9 cellular contexts compared by ENCODE assay signal in the genomic region with DNA sequence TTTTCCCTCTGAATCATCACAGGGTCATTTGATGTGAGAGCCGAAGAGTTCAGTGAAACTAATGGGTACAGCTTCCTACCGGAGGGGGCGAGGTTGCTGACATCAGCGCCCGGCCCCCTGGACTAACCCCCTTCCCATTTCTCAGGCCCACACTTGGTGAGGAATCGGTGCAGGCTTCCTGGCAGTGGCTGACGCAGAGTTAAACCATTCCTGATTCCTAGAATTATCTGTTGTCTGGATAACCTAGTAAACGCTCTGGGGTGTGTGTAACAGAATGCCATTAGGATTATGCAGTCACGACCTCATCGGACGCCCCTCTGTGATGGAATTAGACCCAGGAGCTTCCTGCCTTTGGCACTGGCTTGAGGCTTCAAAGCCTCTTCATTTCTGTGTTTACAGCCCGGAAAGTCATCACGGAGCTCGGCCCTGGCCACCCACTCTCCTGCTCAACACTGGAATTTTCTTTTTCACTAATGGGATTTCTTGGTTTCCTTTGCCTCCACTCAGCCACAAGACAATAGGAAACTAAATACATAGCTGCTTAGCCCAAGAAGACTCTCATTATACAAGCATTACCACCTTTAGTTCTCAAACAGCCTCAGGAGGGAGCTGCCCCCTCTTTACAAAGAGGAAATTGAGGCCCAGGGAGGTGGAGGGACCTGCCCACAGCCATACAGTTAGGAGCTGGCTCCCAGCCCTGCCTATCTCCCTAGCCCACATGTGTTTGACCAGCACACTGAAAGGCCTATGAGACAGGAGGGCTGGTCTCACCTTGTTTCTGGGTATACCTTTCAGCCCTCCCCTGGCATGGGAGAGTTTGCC.
DNase-seq lines count a peak whose midpoint lies in the region; ATAC-seq and TF ChIP-seq lines count a peak whose summit lies in the region.
"Had no signal": no experiment of that assay in that cellular context is flagged by ENCODE, and none has a peak within 500 bp of the region (broad histone marks: within the 10 kb centered on the region; RNA-seq: fewer than 3 reads in every experiment).

No MANE protein-coding gene starts in this region.

- no peak overlapping the region for H3K4me3 ChIP-seq in ectodermal cell (ENCODE audit: insufficient read depth, low read depth, low read length)
- H3K4me3 ChIP-seq: GM12878 had no signal

- H3K36me3 Mint-ChIP-seq in neural crest cell (ENCODE audit: low read depth), result peaks cover 2% of the 10 kb centered on the region

- peak; percentile 79 for DNase-seq in AG08395 (ENCODE audit: low spot score)
- DNase-seq in NCI-H460 (ENCODE audit: extremely low read depth, low read depth), result peak; percentile 76
- no peak for DNase-seq in neural crest cell (ENCODE audit: low read depth, low spot score)
- no peak for DNase-seq in stimulated activated CD4-positive, alpha-beta T cell treated with anti-CD3 and anti-CD28 coated beads, Interleukin-2, amount 100 ng/mL, for 24 hours
- DNase-seq in DMS114 treated with DMSO at 0.1 percent for 48 hours (lab: John Stamatoyannopoulos, UW; ENCODE audit: unreplicated experiment), result no peak

- ATAC-seq in HG02623 (IDR thresholded peaks at IDR 0.05; ENCODE audit: unreplicated experiment), result no peak
- no peak for ATAC-seq in HG03469 (IDR thresholded peaks at IDR 0.05; ENCODE audit: unreplicated experiment)
- ATAC-seq: GM12878 had no signal

- H3K4me1 ChIP-seq in ectodermal cell (ENCODE audit: control insufficient read depth, insufficient read depth, low read length), result peaks cover 7% of the 10 kb centered on the region

- H3K9me3 ChIP-seq in ectodermal cell (ENCODE audit: control insufficient read depth, low read length), result no peaks in the 10 kb centered on the region

- H3K27me3 ChIP-seq in ectodermal cell (ENCODE audit: control insufficient read depth, insufficient read depth, low read length, poor library complexity, severe bottlenecking), result no peaks in the 10 kb centered on the region

- H3K27ac Mint-ChIP-seq in neural crest cell (ENCODE audit: unreplicated experiment), result peak overlapping the region; percentile 95

- peak overlapping the region; percentile 44 for H3K27ac ChIP-seq in ectodermal cell (ENCODE audit: insufficient read depth, low read depth, low read length, poor library complexity, severe bottlenecking)

- no peak for TF ChIP-seq CTCF in neural crest cell (conservative IDR thresholded peaks at IDR 0.05)

- no peaks in the 10 kb centered on the region for H3K9me3 Mint-ChIP-seq in neural crest cell

- peaks cover 4% of the 10 kb centered on the region for H3K36me3 ChIP-seq in ectodermal cell (ENCODE audit: control insufficient read depth, insufficient read depth, low read length)

- H3K27me3 Mint-ChIP-seq in neural crest cell (ENCODE audit: low read depth), result no peaks in the 10 kb centered on the region

- 85 to 86% methylated on average over 14 of the region's 14 CpGs for WGBS in ectodermal cell, 2 experiments

- H3K4me1 Mint-ChIP-seq in neural crest cell, result peaks cover 13% of the 10 kb centered on the region

- no peak overlapping the region for H3K4me3 Mint-ChIP-seq in neural crest cell

Comparison
In these comparisons a context has a peak if more than half of its experiments do, and no peak if none do; other contexts are left out.
1. DNase-seq: peak in AG08395 (single experiment) and NCI-H460 (single experiment); none in neural crest cell (single experiment), stimulated activated CD4-positive, alpha-beta T cell treated with anti-CD3 and anti-CD28 coated beads, Interleukin-2, amount 100 ng/mL, for 24 hours (0 of 2) and DMS114 treated with DMSO at 0.1 percent for 48 hours (single experiment).